In the genomic region with DNA sequence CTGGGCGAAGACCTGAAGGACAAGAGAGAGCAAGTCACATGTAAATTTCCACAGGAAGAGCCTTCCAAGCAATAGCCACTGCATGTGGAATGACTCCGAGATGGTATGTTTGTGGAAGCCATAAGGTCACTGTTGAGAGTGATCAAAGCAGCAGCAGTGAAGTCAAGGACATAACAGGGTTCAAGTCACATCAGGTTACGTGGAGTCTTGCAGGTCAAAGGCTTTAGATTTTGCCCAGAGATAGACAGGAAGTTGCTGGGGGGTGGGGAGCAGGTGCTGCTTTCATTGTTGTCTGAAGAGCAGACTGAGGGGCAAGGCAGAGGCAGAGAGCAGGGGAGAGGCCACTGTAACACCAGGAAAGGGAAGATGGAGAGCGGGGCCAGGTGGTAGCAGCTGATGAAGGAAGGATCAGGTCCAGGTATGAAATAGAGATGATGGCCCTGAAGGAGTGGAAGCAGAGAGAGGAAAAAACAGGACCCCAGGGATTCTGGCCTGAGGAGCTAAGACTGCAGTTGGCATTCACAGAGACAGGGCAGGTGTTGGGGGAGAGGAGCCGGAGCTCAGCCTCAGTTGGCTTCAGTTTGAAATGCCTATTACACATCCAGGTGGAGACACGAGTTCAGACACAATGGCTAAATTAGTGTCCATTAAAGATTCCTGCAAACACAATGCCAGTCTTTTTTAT, we compare ENCODE assay signal across 1 cellular context.
TF ChIP-seq lines count a peak whose summit lies in the region.

No MANE protein-coding gene starts in this region.

TF ChIP-seq in HepG2, 621 proteins besides CTCF, POLR2A, EP300 and RAD21 (continued from another document and continues in another):
- TF ChIP-seq ZNF430 (CRISPR knock-in tag; IDR thresholded peaks at IDR 0.05) (no peak), SP2 (CRISPR knock-in tag; IDR thresholded peaks at IDR 0.05) (no peak), AKAP8 (CRISPR knock-in tag; IDR thresholded peaks at IDR 0.05) (peak; percentile 72; the same call in 1 of the 2 replicates), HNRNPLL (IDR thresholded peaks at IDR 0.05; ENCODE audit: low read depth, low read length, poor library complexity, severe bottlenecking) (no peak), CEBPG (CRISPR knock-in tag; IDR thresholded peaks at IDR 0.05) (peak; percentile 53; the same call in 1 of the 2 replicates), ZNF263 (CRISPR knock-in tag; IDR thresholded peaks at IDR 0.05) (peak; percentile 56), ZNF225 (CRISPR knock-in tag; IDR thresholded peaks at IDR 0.05) (no peak), CC2D1A (CRISPR knock-in tag; IDR thresholded peaks at IDR 0.05) (no peak), ETV5 (CRISPR knock-in tag; IDR thresholded peaks at IDR 0.05; ENCODE audit: borderline replicate concordance) (peak; percentile 95), ZGPAT (CRISPR knock-in tag; IDR thresholded peaks at IDR 0.05) (peak; percentile 90), GABPB1 (CRISPR knock-in tag; IDR thresholded peaks at IDR 0.05) (peak; percentile 73), ZNF792 (CRISPR knock-in tag; IDR thresholded peaks at IDR 0.05) (peak; percentile 81), ETS1 (CRISPR knock-in tag; IDR thresholded peaks at IDR 0.05) (no peak), ATRX (CRISPR knock-in tag; IDR thresholded peaks at IDR 0.05; ENCODE audit: borderline replicate concordance) (no peak; the same call in 1 of the 2 replicates), KDM4B (CRISPR knock-in tag; IDR thresholded peaks at IDR 0.05) (0 out of 2 replicates have a peak, but pooled peaks have one; percentile 87), FOSL2 (CRISPR knock-in tag; IDR thresholded peaks at IDR 0.05) (peak; percentile 90), ETV6 (CRISPR knock-in tag; conservative IDR thresholded peaks at IDR 0.05) (0 out of 2 replicates have a peak, but pooled peaks have one; percentile 83), ZNF674 (CRISPR knock-in tag; IDR thresholded peaks at IDR 0.05; ENCODE audit: low read depth) (no peak), ZNF350 (CRISPR knock-in tag; IDR thresholded peaks at IDR 0.05; ENCODE audit: borderline replicate concordance, low read depth) (peak; percentile 81), HCFC1 (IDR thresholded peaks at IDR 0.05; ENCODE audit: low read depth, low read length) (no peak), SIX4 (CRISPR knock-in tag; IDR thresholded peaks at IDR 0.05) (peak; percentile 96), NFYB (CRISPR knock-in tag; IDR thresholded peaks at IDR 0.05) (peak; percentile 11; the same call in 1 of the 2 replicates), KLF16 (CRISPR knock-in tag; IDR thresholded peaks at IDR 0.05) (peak in 1 of 2 experiments; percentile 82; a peak in 1 of 4 replicates), TBP (CRISPR knock-in tag; IDR thresholded peaks at IDR 0.05) (no peak), KAT7 (CRISPR knock-in tag; IDR thresholded peaks at IDR 0.05; ENCODE audit: borderline replicate concordance) (peak; percentile 69; the same call in 1 of the 2 replicates), AGO2 (optimal IDR thresholded peaks at IDR 0.05; ENCODE audit: low read depth, low read length) (no peak), NR2C2 (CRISPR knock-in tag; IDR thresholded peaks at IDR 0.05; ENCODE audit: borderline replicate concordance) (peak; percentile 87), RFX3 (CRISPR knock-in tag; IDR thresholded peaks at IDR 0.05) (no peak), ZBTB7B (CRISPR knock-in tag; IDR thresholded peaks at IDR 0.05) (peak; percentile 87), ZNF335 (CRISPR knock-in tag; IDR thresholded peaks at IDR 0.05) (peak; percentile 83), MAFG (CRISPR knock-in tag; IDR thresholded peaks at IDR 0.05) (no peak), BRD4 (CRISPR knock-in tag; IDR thresholded peaks at IDR 0.05) (no peak), ZFP91 (CRISPR knock-in tag; IDR thresholded peaks at IDR 0.05; ENCODE audit: borderline replicate concordance) (peak; percentile 85), ZNF136 (CRISPR knock-in tag; IDR thresholded peaks at IDR 0.05; ENCODE audit: low read depth) (no peak), ZNF614 (CRISPR knock-in tag; IDR thresholded peaks at IDR 0.05; ENCODE audit: borderline replicate concordance) (peak; percentile 73; the same call in 1 of the 2 replicates), ZNF446 (CRISPR knock-in tag; IDR thresholded peaks at IDR 0.05) (no peak), RELA (CRISPR knock-in tag; IDR thresholded peaks at IDR 0.05) (no peak; the same call in 1 of the 2 replicates), ZNF20 (CRISPR knock-in tag; IDR thresholded peaks at IDR 0.05) (no peak), NFYC (CRISPR knock-in tag; IDR thresholded peaks at IDR 0.05) (peak; percentile 24; the same call in 1 of the 2 replicates), ZNF562 (CRISPR knock-in tag; IDR thresholded peaks at IDR 0.05; ENCODE audit: borderline replicate concordance) (no peak), ZNF501 (CRISPR knock-in tag; IDR thresholded peaks at IDR 0.05) (0 out of 2 replicates have a peak, but pooled peaks have one; percentile 46), KLF11 (CRISPR knock-in tag; IDR thresholded peaks at IDR 0.05) (peak; percentile 89), ZNF652 (CRISPR knock-in tag; IDR thresholded peaks at IDR 0.05; ENCODE audit: borderline replicate concordance, low read depth) (peak; percentile 56; the same call in 1 of the 2 replicates), ZNF619 (CRISPR knock-in tag; IDR thresholded peaks at IDR 0.05) (no peak), SIX1 (CRISPR knock-in tag; IDR thresholded peaks at IDR 0.05; ENCODE audit: borderline replicate concordance) (peak; percentile 95), MBD4 (IDR thresholded peaks at IDR 0.05; ENCODE audit: borderline replicate concordance, low read length) (no peak), HMGA1 (CRISPR knock-in tag; conservative IDR thresholded peaks at IDR 0.05) (no peak), TSC22D2 (CRISPR knock-in tag; IDR thresholded peaks at IDR 0.05; ENCODE audit: borderline replicate concordance) (peak; percentile 70; the same call in 1 of the 2 replicates)
- TF ChIP-seq, protein P1, sequence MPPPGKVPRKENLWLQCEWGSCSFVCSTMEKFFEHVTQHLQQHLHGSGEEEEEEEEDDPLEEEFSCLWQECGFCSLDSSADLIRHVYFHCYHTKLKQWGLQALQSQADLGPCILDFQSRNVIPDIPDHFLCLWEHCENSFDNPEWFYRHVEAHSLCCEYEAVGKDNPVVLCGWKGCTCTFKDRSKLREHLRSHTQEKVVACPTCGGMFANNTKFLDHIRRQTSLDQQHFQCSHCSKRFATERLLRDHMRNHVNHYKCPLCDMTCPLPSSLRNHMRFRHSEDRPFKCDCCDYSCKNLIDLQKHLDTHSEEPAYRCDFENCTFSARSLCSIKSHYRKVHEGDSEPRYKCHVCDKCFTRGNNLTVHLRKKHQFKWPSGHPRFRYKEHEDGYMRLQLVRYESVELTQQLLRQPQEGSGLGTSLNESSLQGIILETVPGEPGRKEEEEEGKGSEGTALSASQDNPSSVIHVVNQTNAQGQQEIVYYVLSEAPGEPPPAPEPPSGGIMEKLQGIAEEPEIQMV (CRISPR knock-in tag; IDR thresholded peaks at IDR 0.05; ENCODE audit: low read depth): 0 out of 2 replicates have a peak, but pooled peaks have one; percentile 74
- TF ChIP-seq, protein P2, sequence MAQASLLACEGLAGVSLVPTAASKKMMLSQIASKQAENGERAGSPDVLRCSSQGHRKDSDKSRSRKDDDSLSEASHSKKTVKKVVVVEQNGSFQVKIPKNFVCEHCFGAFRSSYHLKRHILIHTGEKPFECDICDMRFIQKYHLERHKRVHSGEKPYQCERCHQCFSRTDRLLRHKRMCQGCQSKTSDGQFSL (CRISPR knock-in tag; IDR thresholded peaks at IDR 0.05): peak; percentile 33; the same call in 1 of the 2 replicates
- TF ChIP-seq, protein P3, sequence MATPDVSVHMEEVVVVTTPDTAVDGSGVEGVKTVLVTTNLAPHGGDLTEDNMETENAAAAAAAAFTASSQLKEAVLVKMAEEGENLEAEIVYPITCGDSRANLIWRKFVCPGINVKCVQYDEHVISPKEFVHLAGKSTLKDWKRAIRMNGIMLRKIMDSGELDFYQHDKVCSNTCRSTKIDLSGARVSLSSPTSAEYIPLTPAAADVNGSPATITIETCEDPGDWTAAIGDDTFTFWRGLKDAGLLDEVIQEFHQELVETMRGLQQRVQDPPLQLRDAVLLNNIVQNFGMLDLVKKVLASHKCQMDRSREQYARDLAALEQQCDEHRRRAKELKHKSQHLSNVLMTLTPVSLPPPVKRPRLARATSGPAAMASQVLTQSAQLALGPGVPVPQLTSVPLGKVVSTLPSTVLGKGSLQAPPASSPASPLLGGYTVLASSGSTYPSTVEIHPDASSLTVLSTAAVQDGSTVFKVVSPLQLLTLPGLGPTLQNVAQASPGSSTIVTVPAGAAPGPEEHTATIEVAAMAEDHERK (CRISPR knock-in tag; IDR thresholded peaks at IDR 0.05; ENCODE audit: low read depth): no peak
- TF ChIP-seq, protein P4, sequence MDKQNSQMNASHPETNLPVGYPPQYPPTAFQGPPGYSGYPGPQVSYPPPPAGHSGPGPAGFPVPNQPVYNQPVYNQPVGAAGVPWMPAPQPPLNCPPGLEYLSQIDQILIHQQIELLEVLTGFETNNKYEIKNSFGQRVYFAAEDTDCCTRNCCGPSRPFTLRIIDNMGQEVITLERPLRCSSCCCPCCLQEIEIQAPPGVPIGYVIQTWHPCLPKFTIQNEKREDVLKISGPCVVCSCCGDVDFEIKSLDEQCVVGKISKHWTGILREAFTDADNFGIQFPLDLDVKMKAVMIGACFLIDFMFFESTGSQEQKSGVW (CRISPR knock-in tag; IDR thresholded peaks at IDR 0.05; ENCODE audit: borderline replicate concordance): no peak
- TF ChIP-seq, protein P5, sequence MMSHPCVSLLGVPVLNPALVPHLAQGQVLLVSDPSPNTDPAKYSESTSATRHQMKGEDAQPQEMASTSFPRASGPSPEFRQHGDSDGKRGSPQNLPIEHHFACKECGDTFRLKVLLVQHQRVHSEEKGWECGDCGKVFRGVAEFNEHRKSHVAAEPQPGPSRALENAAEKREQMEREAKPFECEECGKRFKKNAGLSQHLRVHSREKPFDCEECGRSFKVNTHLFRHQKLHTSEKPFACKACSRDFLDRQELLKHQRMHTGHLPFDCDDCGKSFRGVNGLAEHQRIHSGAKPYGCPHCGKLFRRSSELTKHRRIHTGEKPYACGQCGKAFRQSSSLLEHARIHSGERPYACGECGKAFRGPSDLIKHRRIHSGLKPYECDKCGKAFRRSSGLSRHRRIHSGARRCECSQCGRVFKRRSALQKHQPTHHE (CRISPR knock-in tag; IDR thresholded peaks at IDR 0.05; ENCODE audit: borderline replicate concordance): peak; percentile 96; the same call in 1 of the 2 replicates
- TF ChIP-seq, protein P6, sequence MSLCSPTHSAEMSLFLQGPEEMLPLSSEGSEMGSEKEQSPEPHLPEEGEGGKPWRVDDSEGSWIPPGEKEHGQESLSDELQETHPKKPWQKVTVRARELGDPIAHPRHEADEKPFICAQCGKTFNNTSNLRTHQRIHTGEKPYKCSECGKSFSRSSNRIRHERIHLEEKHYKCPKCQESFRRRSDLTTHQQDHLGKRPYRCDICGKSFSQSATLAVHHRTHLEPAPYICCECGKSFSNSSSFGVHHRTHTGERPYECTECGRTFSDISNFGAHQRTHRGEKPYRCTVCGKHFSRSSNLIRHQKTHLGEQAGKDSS (CRISPR knock-in tag; IDR thresholded peaks at IDR 0.05; ENCODE audit: borderline replicate concordance, low read depth): peak; percentile 90; the same call in 1 of the 2 replicates
- TF ChIP-seq, protein P7, sequence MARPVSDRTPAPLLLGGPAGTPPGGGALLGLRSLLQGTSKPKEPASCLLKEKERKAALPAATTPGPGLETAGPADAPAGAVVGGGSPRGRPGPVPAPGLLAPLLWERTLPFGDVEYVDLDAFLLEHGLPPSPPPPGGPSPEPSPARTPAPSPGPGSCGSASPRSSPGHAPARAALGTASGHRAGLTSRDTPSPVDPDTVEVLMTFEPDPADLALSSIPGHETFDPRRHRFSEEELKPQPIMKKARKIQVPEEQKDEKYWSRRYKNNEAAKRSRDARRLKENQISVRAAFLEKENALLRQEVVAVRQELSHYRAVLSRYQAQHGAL (CRISPR knock-in tag; IDR thresholded peaks at IDR 0.05; ENCODE audit: not compliant biosample characterization): no peak
- TF ChIP-seq, protein P8, sequence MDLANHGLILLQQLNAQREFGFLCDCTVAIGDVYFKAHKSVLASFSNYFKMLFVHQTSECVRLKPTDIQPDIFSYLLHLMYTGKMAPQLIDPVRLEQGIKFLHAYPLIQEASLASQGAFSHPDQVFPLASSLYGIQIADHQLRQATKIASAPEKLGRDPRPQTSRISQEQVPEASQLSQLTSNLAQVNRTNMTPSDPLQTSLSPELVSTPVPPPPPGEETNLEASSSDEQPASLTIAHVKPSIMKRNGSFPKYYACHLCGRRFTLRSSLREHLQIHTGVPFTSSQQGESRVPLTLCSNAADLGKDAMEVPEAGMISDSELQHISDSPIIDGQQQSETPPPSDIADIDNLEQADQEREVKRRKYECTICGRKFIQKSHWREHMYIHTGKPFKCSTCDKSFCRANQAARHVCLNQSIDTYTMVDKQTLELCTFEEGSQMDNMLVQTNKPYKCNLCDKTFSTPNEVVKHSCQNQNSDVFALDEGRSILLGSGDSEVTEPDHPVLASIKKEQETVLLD (CRISPR knock-in tag; IDR thresholded peaks at IDR 0.05; ENCODE audit: low read depth): no peak
